In genomic region chr1:16112558-16113555, GRCh38 we compare ENCODE assay signal across 21 cellular contexts. TPM values are rescaled to one million over a fixed set of nuclear protein-coding genes. Genes with fewer than 3 reads are reported as not detected.
DNase-seq lines count a peak whose midpoint lies in the region; ATAC-seq and TF ChIP-seq lines count a peak whose summit lies in the region.
"Had no signal": no experiment of that assay in that cellular context is flagged by ENCODE, and none has a peak within 500 bp of the region (broad histone marks: within the 10 kb centered on the region; RNA-seq: fewer than 3 reads in every experiment).

No MANE protein-coding gene starts in this region.

- H3K9me3 ChIP-seq in ovary (no peaks in the 10 kb centered on the region), mucosa of descending colon (peaks cover 9% of the 10 kb centered on the region)
- H3K9me3 ChIP-seq: BE2C, prostate gland had no signal

- peaks cover 9% of the 10 kb centered on the region for H3K4me1 Mint-ChIP-seq in Calu3 (ENCODE audit: low read depth, unreplicated experiment)
- H3K4me1 Mint-ChIP-seq: activated CD4-positive, alpha-beta T cell treated with anti-CD3 and anti-CD28 coated beads, Interleukin-2, amount 10 ng/mL, durations not matched to agents 24 days and 14 days; stimulated activated naive B cell treated with anti-CD40 and anti-IgM and Interleukin-4, amounts not matched to agents 10 μg/mL and 1 μg/mL and 100 μg/mL, for 72 hours had no signal

- intact Hi-C loops in Calu3 (cut with micrococcal nuclease; ENCODE audit: unreplicated experiment) = no loop called here
- intact Hi-C loops in ovary (cut with DNase I) = no loop called here
- intact Hi-C loops in mucosa of descending colon (cut with DNase I, micrococcal nuclease) = no loop called here

- peak overlapping the region in 1 of 2 donors; percentile 47 for H3K27ac ChIP-seq in ovary
- H3K27ac ChIP-seq: ascending aorta, PC-9, prostate gland had no signal

- no peak overlapping the region for H3K27ac Mint-ChIP-seq in Calu3 (ENCODE audit: unreplicated experiment)
- H3K27ac Mint-ChIP-seq: activated CD4-positive, alpha-beta T cell treated with anti-CD3 and anti-CD28 coated beads, Interleukin-2, amount 10 ng/mL, durations not matched to agents 24 days and 14 days; activated T-helper 2 cell treated with anti-CD3 and anti-CD28 coated beads, Interferon-gamma antibody, Interleukin-2, Interleukin-4, amounts not matched to agents 10 μg/mL and 5 μg/mL and 100 μg/mL, durations not matched to agents 14 hours and 24 hours and 36 hours; stimulated activated naive B cell treated with anti-CD40 and anti-IgM and Interleukin-4, amounts not matched to agents 10 μg/mL and 1 μg/mL and 100 μg/mL, for 72 hours had no signal

- no peak for TF ChIP-seq POLR2A in ovary (IDR thresholded peaks at IDR 0.05)

- no TSS peak for BruUV-seq in Calu3 (replicated peaks; lab: Mats Ljungman, UMichigan)

- H3K36me3 ChIP-seq in ovary (no peaks in the 10 kb centered on the region), mucosa of descending colon (ENCODE audit: low read depth) (no peaks in the 10 kb centered on the region)
- H3K36me3 ChIP-seq: ascending aorta, BE2C, prostate gland had no signal

- H3K4me1 ChIP-seq in ovary (ENCODE audit: insufficient read depth) (peaks cover 21% of the 10 kb centered on the region), mucosa of descending colon (ENCODE audit: low read depth) (no peaks in the 10 kb centered on the region)
- H3K4me1 ChIP-seq: BE2C, prostate gland had no signal

- TF ChIP-seq EP300 in ovary (IDR thresholded peaks at IDR 0.05) = no peak

- H3K36me3 Mint-ChIP-seq in Calu3 (ENCODE audit: insufficient read depth, unreplicated experiment) = peaks cover 20% of the 10 kb centered on the region

- no peak for TF ChIP-seq CTCF in Calu3 (IDR thresholded peaks at IDR 0.05; ENCODE audit: unreplicated experiment)
- TF ChIP-seq CTCF in ovary (IDR thresholded peaks at IDR 0.05) = no peak
- TF ChIP-seq CTCF in mucosa of descending colon (IDR thresholded peaks at IDR 0.05) = no peak

- no peak overlapping the region for H3K4me3 Mint-ChIP-seq in Calu3 (ENCODE audit: low read depth, unreplicated experiment)
- H3K4me3 Mint-ChIP-seq: activated CD4-positive, alpha-beta T cell treated with anti-CD3 and anti-CD28 coated beads, Interleukin-2, amount 10 ng/mL, durations not matched to agents 24 days and 14 days; stimulated activated naive B cell treated with anti-CD40 and anti-IgM and Interleukin-4, amounts not matched to agents 10 μg/mL and 1 μg/mL and 100 μg/mL, for 72 hours had no signal

- 24 to 40% (median 34%) methylated on average over 12 to 14 of the region's 14 CpGs for WGBS in ovary, 3 donors

- CTCF ChIA-PET in Calu3 (lab: Charles Lee) = interaction anchor here (0.6 kb wide), 1 partner anchor 640 kb away, joined by 3 read pairs; no protein-coding TSS in a partner anchor

- H3K27me3 ChIP-seq in ovary = no peaks in the 10 kb centered on the region
- H3K27me3 ChIP-seq: ascending aorta, BE2C had no signal

- ATAC-seq in mucosa of descending colon = no peak
- ATAC-seq: stimulated activated naive B cell treated with anti-CD40 and anti-IgM and Interleukin-4, amounts not matched to agents 10 μg/mL and 1 μg/mL and 100 μg/mL, for 72 hours had no signal

- peaks cover 2% of the 10 kb centered on the region for H3K9me3 Mint-ChIP-seq in Calu3 (ENCODE audit: low read depth, unreplicated experiment)

- H3K27me3 Mint-ChIP-seq in Calu3 (ENCODE audit: unreplicated experiment) = peaks cover 18% of the 10 kb centered on the region

- DNase-seq in Calu3 = peak; percentile 34
- peak; percentile 55 for DNase-seq in RPMI7951 (ENCODE audit: low read depth)
- DNase-seq in iPS-NIHi7 (ENCODE audit: extremely low spot score) = peak; percentile 70
- DNase-seq in ovary = peak; percentile 57 to 89 (median 79)
- DNase-seq in mucosa of descending colon = no peak
- no peak for DNase-seq in NCI-H2196 (lab: John Stamatoyannopoulos, UW; ENCODE audit: unreplicated experiment)
- no peak for DNase-seq in activated CD4-positive, alpha-beta T cell treated with anti-CD3 and anti-CD28 coated beads, Interleukin-2, amount 50 U/mL, for 48 hours
- no peak for DNase-seq in stimulated activated CD4-positive, alpha-beta T cell treated with anti-CD3 and anti-CD28 coated beads, Interleukin-2, amount 100 ng/mL, for 24 hours
- DNase-seq: activated CD4-positive, alpha-beta T cell treated with anti-CD3 and anti-CD28 coated beads, Interleukin-2, amount 10 ng/mL, durations not matched to agents 24 days and 14 days; BE2C; effector memory CD4-positive, alpha-beta T cell; HCEC 1CT; NCI-H1048; NCI-H446; stimulated activated CD4-positive, alpha-beta T cell treated with anti-CD3 and anti-CD28 coated beads, Interleukin-4, amount 100 ng/mL, for 4 hours; stimulated activated naive B cell treated with anti-CD40 and anti-IgM and Interleukin-4, amounts not matched to agents 10 μg/mL and 1 μg/mL and 100 μg/mL, for 72 hours had no signal

- H3K4me3 ChIP-seq in ovary (no peak overlapping the region), mucosa of descending colon (no peak overlapping the region)
- H3K4me3 ChIP-seq: ascending aorta, PC-9, prostate gland had no signal

RNA-seq across cellular contexts. Expression of gene FAM131C, which starts 39.4 kb away (rescaled TPM):
- total RNA-seq in Calu3 (2022) = 0.93 and 0.94 TPM in 2 replicates
- 0.20 TPM in 1 of 2 replicates, not detected in the other for total RNA-seq in RPMI7951 (2014; rRNA removed; shearing (Covaris generic))
- 1 to 10 TPM in 1 of 7 donors, under 1 TPM in 5, not detected in 1; 0.20 to 1.3 (median 0.42) TPM for total RNA-seq in ovary
- under 1 TPM; 0.10 to 0.16 TPM for polyA plus RNA-seq in ovary
- 1 to 10 TPM in 1 of 3 donors, not detected in 2; 3.5 TPM for total RNA-seq in mucosa of descending colon
- total RNA-seq: prostate gland had no signal

RNA-seq across cellular contexts. Expression of gene EPHA2, which starts 43.0 kb away (rescaled TPM):
- total RNA-seq in Calu3 (2022) = 130 and 161 TPM in 2 replicates
- 47.1 and 53.4 TPM in 2 replicates for total RNA-seq in RPMI7951 (2014; rRNA removed; shearing (Covaris generic))
- 10 to 100 TPM in 3 of 7 donors, 1 to 10 TPM in 4; 3.9 to 40.7 (median 8.8) TPM for total RNA-seq in ovary
- 1 to 10 TPM; 3.8 to 6.1 TPM for polyA plus RNA-seq in ovary
- total RNA-seq in mucosa of descending colon = 10 to 100 TPM; 36.8 to 43.5 (median 43.5) TPM
- total RNA-seq: activated CD4-positive, alpha-beta T cell treated with anti-CD3 and anti-CD28 coated beads, Interleukin-2, amount 10 ng/mL, durations not matched to agents 24 days and 14 days; activated T-helper 2 cell treated with anti-CD3 and anti-CD28 coated beads, Interferon-gamma antibody, Interleukin-2, Interleukin-4, amounts not matched to agents 10 μg/mL and 5 μg/mL and 100 μg/mL, durations not matched to agents 14 hours and 24 hours and 36 hours; T-helper 2 cell treated with Interferon-gamma antibody and Interleukin-4, amounts not matched to agents 100 ng/mL and 5 ng/mL, for 36 hours had no signal

Comparison
In these comparisons a context has a peak if more than half of its experiments do, and no peak if none do; other contexts are left out.
1. DNase-seq: peak in Calu3 (single experiment), RPMI7951 (single experiment), iPS-NIHi7 (single experiment) and ovary (5 of 5); none in mucosa of descending colon (0 of 3), NCI-H2196 (single experiment), activated CD4-positive, alpha-beta T cell treated with anti-CD3 and anti-CD28 coated beads, Interleukin-2, amount 50 U/mL, for 48 hours (0 of 2) and stimulated activated CD4-positive, alpha-beta T cell treated with anti-CD3 and anti-CD28 coated beads, Interleukin-2, amount 100 ng/mL, for 24 hours (0 of 2).